In genomic region chr6:30876039-30876730, GRCh38 we compare ENCODE assay signal across 9 cellular contexts. TPM values are rescaled to one million over a fixed set of nuclear protein-coding genes. Genes with fewer than 3 reads are reported as not detected.
A peak's percentile ranks its signal among the peaks of the same experiment; 100 is the strongest.
DNase-seq lines count a peak whose midpoint lies in the region; ATAC-seq and TF ChIP-seq lines count a peak whose summit lies in the region.
"Had no signal": no experiment of that assay in that cellular context is flagged by ENCODE, and none has a peak within 500 bp of the region (broad histone marks: within the 10 kb centered on the region; RNA-seq: fewer than 3 reads in every experiment).

No MANE protein-coding gene starts in this region.

- H4K8ac ChIP-seq in neuronal stem cell (ENCODE audit: low read depth, low read length), result no peak overlapping the region

- H3K9ac ChIP-seq in neuronal stem cell (ENCODE audit: low read depth, low read length, poor library complexity), result no peak overlapping the region

- WGBS in neuronal stem cell (ENCODE audit: extremely low coverage in 2 of 2, insufficient read length in 2 of 2, insufficient replicate concordance in 1 of 2), 2 donors, result no CpG with 5 or more reads among the region's 4 CpGs

- peak; percentile 96 for DNase-seq in M059J (ENCODE audit: low read depth)
- peak; percentile 94 for DNase-seq in MCF 10A (ENCODE audit: unreplicated experiment)
- peak; percentile 56 for DNase-seq in myocyte (ENCODE audit: low read depth)
- no peak for DNase-seq in neuronal stem cell (ENCODE audit: low spot score)
- no peak for DNase-seq in epidermal melanocyte (ENCODE audit: insufficient read length, low spot score)
- DNase-seq: kidney had no signal

- no peaks in the 10 kb centered on the region for H3K36me3 ChIP-seq in neuronal stem cell (replicated peaks in 1 of 2; ENCODE audit: control insufficient read depth in 2 of 2, insufficient read depth in 2 of 2, low read length in 2 of 2)

- CTCF ChIA-PET in MCF 10A (lab: Yijun Ruan, JAX), result interaction anchor here (0.6 to 4.9 kb wide), 15 partner anchors 32 to 206 kb away, joined by 3 to 92 read pairs (median 7); partner anchors contain the start of gene VARS2

- H3K4me3 ChIP-seq in neuronal stem cell (ENCODE audit: low read length in 2 of 2), result no peak overlapping the region

- peak overlapping the region; percentile 95 for H3K27ac Mint-ChIP-seq in MCF 10A (ENCODE audit: low read depth, unreplicated experiment)

- H3K4me1 ChIP-seq in neuronal stem cell (ENCODE audit: control insufficient read depth in 2 of 2, insufficient read depth in 1 of 2, low read depth in 1 of 2, low read length in 2 of 2), result peaks cover 19 to 21% of the 10 kb centered on the region in 2 donors

- H4K91ac ChIP-seq in neuronal stem cell (ENCODE audit: low read depth, low read length, poor library complexity), result no peak overlapping the region

- no peak overlapping the region for H3K23ac ChIP-seq in neuronal stem cell (ENCODE audit: low read depth, low read length, poor library complexity)

- no TSS peak for BruUV-seq in MCF 10A (replicated peaks; lab: Mats Ljungman, UMichigan)

- no peaks in the 10 kb centered on the region for H3K27me3 Mint-ChIP-seq in MCF 10A (ENCODE audit: insufficient read depth, unreplicated experiment)

- H3K27ac ChIP-seq in 22Rv1 (peak overlapping the region; percentile 69), neuronal stem cell (replicated peaks; ENCODE audit: low read length) (no peak overlapping the region)

- no peak overlapping the region for H3K4ac ChIP-seq in neuronal stem cell (ENCODE audit: low read length)

- intact Hi-C loops in MCF 10A (cut with micrococcal nuclease), result loop anchor here (2.0 kb wide), 3 partner anchors 133 to 393 kb away; partner anchors contain the start of genes FLOT1 and PPP1R18

- H3K9me3 Mint-ChIP-seq in MCF 10A (ENCODE audit: unreplicated experiment), result peaks cover 12% of the 10 kb centered on the region

- no peak overlapping the region for H2BK12ac ChIP-seq in neuronal stem cell (ENCODE audit: low read length)

- TF ChIP-seq CTCF in 22Rv1 (IDR thresholded peaks at IDR 0.05) (no peak), MCF 10A (IDR thresholded peaks at IDR 0.05; ENCODE audit: unreplicated experiment) (no peak)

- peaks cover 4 to 22% of the 10 kb centered on the region in 2 donors for H3K9me3 ChIP-seq in neuronal stem cell (replicated peaks in 1 of 2; ENCODE audit: control insufficient read depth in 2 of 2, insufficient read depth in 1 of 2, low read depth in 1 of 2, low read length in 2 of 2)

- H3K27me3 ChIP-seq in neuronal stem cell (ENCODE audit: control insufficient read depth in 3 of 3, insufficient read depth in 3 of 3, low read depth in 1 of 3, low read length in 3 of 3), result no peaks in the 10 kb centered on the region

- H3K4me3 Mint-ChIP-seq in MCF 10A (ENCODE audit: unreplicated experiment), result peak overlapping the region; percentile 23

- H2BK120ac ChIP-seq in neuronal stem cell (ENCODE audit: low read depth, low read length), result no peak overlapping the region

- H3K4me1 Mint-ChIP-seq in MCF 10A (ENCODE audit: insufficient read depth, unreplicated experiment), result peaks cover 28% of the 10 kb centered on the region

- ATAC-seq in GM18868 (IDR thresholded peaks at IDR 0.05; ENCODE audit: unreplicated experiment) (no peak), HG02763 (IDR thresholded peaks at IDR 0.05; ENCODE audit: unreplicated experiment) (no peak)

- H3K36me3 Mint-ChIP-seq in MCF 10A (ENCODE audit: insufficient read depth, unreplicated experiment), result no peaks in the 10 kb centered on the region

- POLR2A ChIA-PET in MCF 10A (lab: Yijun Ruan, JAX), result interaction anchor here (0.6 to 4.5 kb wide), 23 partner anchors 8 to 211 kb away, joined by 3 to 80 read pairs (median 5); partner anchors contain the start of genes DDR1, GTF2H4, IER3 and NRM

- H3K79me1 ChIP-seq in neuronal stem cell (ENCODE audit: low read depth, low read length), result no peaks in the 10 kb centered on the region

- H2BK15ac ChIP-seq in neuronal stem cell (ENCODE audit: low read length), result no peak overlapping the region

- H2BK5ac ChIP-seq in neuronal stem cell (ENCODE audit: low read length), result no peak overlapping the region

- no peak overlapping the region for H3K18ac ChIP-seq in neuronal stem cell (ENCODE audit: low read length)

- H2AK5ac ChIP-seq in neuronal stem cell (ENCODE audit: low read depth, low read length), result no peak overlapping the region

- H3K14ac ChIP-seq in neuronal stem cell (ENCODE audit: low read length), result no peak overlapping the region

- H2AFZ ChIP-seq in neuronal stem cell (ENCODE audit: low read length), result no peak overlapping the region

- H3K4me2 ChIP-seq in neuronal stem cell (ENCODE audit: insufficient read depth, low read length, poor library complexity, severe bottlenecking), result no peak overlapping the region

RNA-seq across cellular contexts. Expression of gene DDR1, which starts 8.1 kb away (rescaled TPM):
- 33.9 and 73.5 TPM in 2 replicates for total RNA-seq in M059J (2014; rRNA removed; shearing (Covaris generic))
- total RNA-seq in MCF 10A (2022), result 59.7 and 66.0 TPM in 2 replicates
- total RNA-seq in myocyte, result 88.6 and 89.0 TPM in 2 replicates
- 78.7 TPM for polyA plus RNA-seq in myocyte (2012)
- polyA plus RNA-seq in neuronal stem cell (2013, experiment 1 of 2), result 144 TPM
- 140 TPM for polyA plus RNA-seq in neuronal stem cell (2013, experiment 2 of 2)

RNA-seq across cellular contexts. Expression of gene GTF2H4, which starts 31.8 kb away (rescaled TPM):
- 11.4 and 17.7 TPM in 2 replicates for total RNA-seq in M059J (2014; rRNA removed; shearing (Covaris generic))
- 30.6 and 33.9 TPM in 2 replicates for total RNA-seq in MCF 10A (2022)
- total RNA-seq in myocyte, result 5.5 and 7.3 TPM in 2 replicates
- 22.9 TPM for polyA plus RNA-seq in myocyte (2012)
- polyA plus RNA-seq in neuronal stem cell (2013, experiment 1 of 2), result 54.0 TPM
- polyA plus RNA-seq in neuronal stem cell (2013, experiment 2 of 2), result 54.9 TPM

RNA-seq across cellular contexts. Expression of gene VARS2, which starts 37.9 kb away (rescaled TPM):
- total RNA-seq in M059J (2014; rRNA removed; shearing (Covaris generic)), result 7.4 and 10.1 TPM in 2 replicates
- total RNA-seq in MCF 10A (2022) (38.8 and 52.7 TPM in 2 replicates), myocyte (21.3 and 21.7 TPM in 2 replicates)
- 27.1 TPM for polyA plus RNA-seq in myocyte (2012)
- polyA plus RNA-seq in neuronal stem cell (2013, experiment 1 of 2), result 25.0 TPM
- polyA plus RNA-seq in neuronal stem cell (2013, experiment 2 of 2), result 24.8 TPM

RNA-seq across cellular contexts. Expression of gene SFTA2, which starts 55.8 kb away (rescaled TPM):
- total RNA-seq in M059J (2014; rRNA removed; shearing (Covaris generic)), result not detected in 2 replicates
- total RNA-seq in MCF 10A (2022) (not detected in 2 replicates), myocyte (not detected in 2 replicates)
- polyA plus RNA-seq in myocyte (2012), result not detected
- polyA plus RNA-seq in neuronal stem cell (2013, experiment 1 of 2), result not detected
- polyA plus RNA-seq in neuronal stem cell (2013, experiment 2 of 2), result not detected

Comparison
In these comparisons a context has a peak if more than half of its experiments do, and no peak if none do; other contexts are left out.
1. DNase-seq: peak in M059J (single experiment), MCF 10A (single experiment) and myocyte (single experiment); none in neuronal stem cell (single experiment) and epidermal melanocyte (single experiment).